In the genomic region with DNA sequence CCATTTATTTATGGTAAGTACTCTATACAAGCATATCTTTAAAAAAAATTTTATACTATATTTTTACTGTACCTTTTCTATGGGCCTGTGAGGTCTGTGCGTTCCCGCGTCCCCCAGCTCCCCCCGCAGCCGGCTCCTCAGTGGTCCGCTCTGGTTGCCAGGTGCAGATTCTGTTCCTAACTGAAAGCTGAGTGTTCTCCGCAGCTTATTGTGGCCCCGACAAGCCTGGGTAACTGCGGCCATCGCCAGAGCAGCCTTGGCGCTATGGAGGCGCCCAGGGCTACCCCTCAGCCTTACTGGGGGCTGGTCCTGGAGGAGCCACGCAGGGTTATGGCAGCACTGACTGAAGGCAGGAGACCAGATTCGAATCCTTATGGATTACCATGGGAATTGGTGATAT, we compare ENCODE assay signal across 26 cellular contexts.
"Had no signal": no experiment of that assay in that cellular context is flagged by ENCODE, and none has a peak within 500 bp of the region (broad histone marks: within the 10 kb centered on the region; RNA-seq: fewer than 3 reads in every experiment).

No MANE protein-coding gene starts in this region.

- ATAC-seq: effector memory CD8-positive, alpha-beta T cell; esophagus mucosa; gastrocnemius medialis; heart right ventricle; left cardiac atrium; left lung; left ventricle myocardium superior; lower lobe of right lung had no signal

- H3K4me1 Mint-ChIP-seq: endodermal cell had no signal

- H3K27ac Mint-ChIP-seq: dendritic cell treated with granulocyte-macrophage colony-stimulating factor and Interleukin-4, amounts not matched to agents 40 ng/mL and 50 ng/mL, for 4 days; effector memory CD8-positive, alpha-beta T cell; endodermal cell had no signal

- H3K4me3 ChIP-seq: colonic mucosa, esophagus squamous epithelium, gastrocnemius medialis, heart right ventricle, left lung, lower lobe of right lung had no signal

- H3K4me1 ChIP-seq: colonic mucosa, esophagus squamous epithelium, gastrocnemius medialis, heart right ventricle, left lung, lower lobe of right lung had no signal

- H3K27me3 ChIP-seq: colonic mucosa, esophagus squamous epithelium, gastrocnemius medialis, heart right ventricle, left lung had no signal

- H3K27me3 Mint-ChIP-seq: dendritic cell treated with granulocyte-macrophage colony-stimulating factor and Interleukin-4, amounts not matched to agents 40 ng/mL and 50 ng/mL, for 4 days; effector memory CD8-positive, alpha-beta T cell had no signal

- H3K4me3 Mint-ChIP-seq: dendritic cell treated with granulocyte-macrophage colony-stimulating factor and Interleukin-4, amounts not matched to agents 40 ng/mL and 50 ng/mL, for 4 days; effector memory CD8-positive, alpha-beta T cell; endodermal cell had no signal

- H3K27ac ChIP-seq: colonic mucosa, epithelial cell of prostate, esophagus squamous epithelium, gastrocnemius medialis, heart right ventricle, left lung, lower lobe of right lung had no signal

- H3K9me3 ChIP-seq: colonic mucosa, gastrocnemius medialis, lower lobe of right lung had no signal

- FAIRE-seq: endometrium, islet of Langerhans, keratinocyte had no signal

- H3K36me3 ChIP-seq: colonic mucosa, esophagus squamous epithelium, gastrocnemius medialis, heart right ventricle, left lung, lower lobe of right lung had no signal

- DNase-seq: colonic mucosa; cortex of kidney; effector CD8-positive, alpha-beta T cell; effector memory CD8-positive, alpha-beta T cell; endodermal cell; erythroblast; esophagus squamous epithelium; foreskin fibroblast; foreskin melanocyte; gastrocnemius medialis; glutamatergic neuron; head of caudate nucleus; heart right ventricle; hippocampal formation; left cardiac atrium; left ventricle myocardium superior; lower lobe of right lung; mesenchymal stem cell; midbrain had no signal
